ENCODE assay signal across 8 cellular contexts in genomic region chr12:2003676-2004112, GRCh38. TPM values are rescaled to one million over a fixed set of nuclear protein-coding genes. Genes with fewer than 3 reads are reported as not detected.
DNase-seq lines count a peak whose midpoint lies in the region; ATAC-seq and TF ChIP-seq lines count a peak whose summit lies in the region.

No MANE protein-coding gene starts in this region.

- H3K4me1 ChIP-seq in fibroblast of lung (ENCODE audit: control insufficient read depth, extremely low read depth, insufficient read depth, low read length), result peaks cover 5% of the 10 kb centered on the region

- no peaks in the 10 kb centered on the region for H3K27me3 ChIP-seq in fibroblast of lung (ENCODE audit: control insufficient read depth, insufficient read depth, low read length)

- peak overlapping the region; percentile 88 to 97 (median 94) for H3K4me3 ChIP-seq in fibroblast of lung (replicated peaks in 1 of 4; ENCODE audit: control extremely low read depth in 1 of 4, insufficient read depth in 1 of 4, low read depth in 3 of 4, low read length in 4 of 4)

- H2AFZ ChIP-seq in fibroblast of lung (ENCODE audit: low read length), result peak overlapping the region; percentile 96

- TF ChIP-seq CTCF in fibroblast of lung (conservative IDR thresholded peaks at IDR 0.05 in 1 of 2, IDR thresholded peaks at IDR 0.05 in 1 of 2; ENCODE audit: low read depth in 1 of 2, low read length in 2 of 2), result no peak

- no peaks in the 10 kb centered on the region for H3K9me3 ChIP-seq in T-helper 17 cell (ENCODE audit: control insufficient read depth, low read length, poor library complexity, severe bottlenecking)
- H3K9me3 ChIP-seq in fibroblast of lung (ENCODE audit: control insufficient read depth, insufficient read depth, low read depth, low read length), result no peaks in the 10 kb centered on the region

- ATAC-seq in HG02884 (IDR thresholded peaks at IDR 0.05; ENCODE audit: unreplicated experiment) (peak; percentile 21), T-helper 17 cell (peak; percentile 38), HG03442 (IDR thresholded peaks at IDR 0.05; ENCODE audit: unreplicated experiment) (no peak), HG03045 (IDR thresholded peaks at IDR 0.05; ENCODE audit: unreplicated experiment) (no peak)

- peak overlapping the region; percentile 97 for H3K4me3 Mint-ChIP-seq in T-helper 17 cell

- peak overlapping the region; percentile 96 for H3K27ac ChIP-seq in fibroblast of lung (ENCODE audit: insufficient read depth, low read length)

- H3K36me3 ChIP-seq in fibroblast of lung (ENCODE audit: control insufficient read depth, insufficient read depth, low read length), result no peaks in the 10 kb centered on the region

- H3K4me2 ChIP-seq in fibroblast of lung (ENCODE audit: extremely low read depth, insufficient read depth, low read length), result peak overlapping the region; percentile 57

- H3K27me3 Mint-ChIP-seq in T-helper 17 cell, result no peaks in the 10 kb centered on the region

- peaks cover 30% of the 10 kb centered on the region for H3K79me2 ChIP-seq in fibroblast of lung (ENCODE audit: control insufficient read depth, insufficient read depth, low read length)

- H4K20me1 ChIP-seq in fibroblast of lung (ENCODE audit: control insufficient read depth, extremely low read depth, insufficient read depth, low read length), result no peaks in the 10 kb centered on the region

- peak overlapping the region; percentile 91 for H3K9ac ChIP-seq in fibroblast of lung (ENCODE audit: insufficient read depth, low read length)

- DNase-seq in NCI-H2107 treated with DMSO at 0.1 percent for 48 hours (lab: John Stamatoyannopoulos, UW; ENCODE audit: unreplicated experiment), result peak; percentile 41
- DNase-seq in NCI-H2107 (lab: John Stamatoyannopoulos, UW), result no peak
- no peak for DNase-seq in T-helper 17 cell
- DNase-seq in fibroblast of lung (ENCODE audit: low read depth in 2 of 2), result peak in 1 of 2 donors; percentile 49
- peak; percentile 22 for DNase-seq in occipital lobe (lab: John Stamatoyannopoulos, UW)

- peaks cover 6% of the 10 kb centered on the region for H3K36me3 Mint-ChIP-seq in T-helper 17 cell (ENCODE audit: low read depth)

- H3K27ac Mint-ChIP-seq in T-helper 17 cell, result peak overlapping the region; percentile 99

- peaks cover 26% of the 10 kb centered on the region for H3K4me1 Mint-ChIP-seq in T-helper 17 cell

RNA-seq across cellular contexts. Expression of gene DCP1B, which starts 0.6 kb away (rescaled TPM):
- total RNA-seq in T-helper 17 cell (10 to 100 TPM in 1 of 2 donors, 1 to 10 TPM in 1; 9.7 to 10.5 TPM), fibroblast of lung (10.4 and 11.3 TPM in 2 replicates), occipital lobe (8.9 TPM)
- polyA plus RNA-seq in fibroblast of lung, result 19.4 and 24.0 TPM in 2 replicates
- 9.6 and 12.5 TPM in 2 replicates for polyA plus RNA-seq in fibroblast of lung (2012)
- 12.9 and 22.3 TPM in 2 replicates for polyA minus RNA-seq in fibroblast of lung (ENCODE audit: low replicate concordance)

RNA-seq across cellular contexts. Expression of gene CACNA1C, which starts 49.1 kb away (rescaled TPM):
- total RNA-seq in T-helper 17 cell (under 1 TPM; 0.02 to 0.18 TPM), fibroblast of lung (7.4 and 11.4 TPM in 2 replicates), occipital lobe (21.4 TPM)
- polyA plus RNA-seq in fibroblast of lung, result 5.4 and 7.6 TPM in 2 replicates
- 3.8 and 7.7 TPM in 2 replicates for polyA plus RNA-seq in fibroblast of lung (2012)
- polyA minus RNA-seq in fibroblast of lung (ENCODE audit: low replicate concordance), result 27.0 and 44.8 TPM in 2 replicates

Comparison
In these comparisons a context has a peak if more than half of its experiments do, and no peak if none do; other contexts are left out.
1. DNase-seq: peak in NCI-H2107 treated with DMSO at 0.1 percent for 48 hours (single experiment) and occipital lobe (single experiment); none in NCI-H2107 (single experiment) and T-helper 17 cell (0 of 3).
2. ATAC-seq: peak in HG02884 (single experiment) and T-helper 17 cell (single experiment); none in HG03442 (single experiment) and HG03045 (single experiment).